ENCODE assay signal across 16 cellular contexts in genomic region chr1:116558140-116558549, GRCh38. TPM values are rescaled to one million over a fixed set of nuclear protein-coding genes. Genes with fewer than 3 reads are reported as not detected.
DNase-seq lines count a peak whose midpoint lies in the region; ATAC-seq and TF ChIP-seq lines count a peak whose summit lies in the region.
"Had no signal": no experiment of that assay in that cellular context is flagged by ENCODE, and none has a peak within 500 bp of the region (broad histone marks: within the 10 kb centered on the region; RNA-seq: fewer than 3 reads in every experiment).

No MANE protein-coding gene starts in this region.

- no peak overlapping the region for H3K4me3 ChIP-seq in brain microvascular endothelial cell (ENCODE audit: low read depth, low read length)
- H3K4me3 ChIP-seq in neural progenitor cell, result no peak overlapping the region
- H3K4me3 ChIP-seq: hepatocyte, left ventricle myocardium inferior, SK-N-MC, skin epidermis, upper lobe of left lung had no signal

- H3K27me3 ChIP-seq in brain microvascular endothelial cell (replicated peaks), result no peaks in the 10 kb centered on the region
- no peaks in the 10 kb centered on the region for H3K27me3 ChIP-seq in neural progenitor cell
- H3K27me3 ChIP-seq: hepatocyte, upper lobe of left lung had no signal

- no peak overlapping the region for H3K27ac ChIP-seq in brain microvascular endothelial cell
- no peak overlapping the region for H3K27ac ChIP-seq in neural progenitor cell
- H3K27ac ChIP-seq: hepatocyte, SK-N-MC, upper lobe of left lung had no signal

- DNase-seq in naive B cell, result no peak
- no peak for DNase-seq in brain microvascular endothelial cell
- no peak for DNase-seq in neural progenitor cell (ENCODE audit: low spot score)
- DNase-seq in inferior parietal cortex (ENCODE audit: extremely low spot score), result no peak
- DNase-seq: activated gamma-delta T cell; central memory CD4-positive, alpha-beta T cell; left ventricle myocardium inferior; NCI-H1436 treated with DMSO at 0.1 percent for 48 hours; upper lobe of left lung had no signal

- TF ChIP-seq CTCF in brain microvascular endothelial cell (IDR thresholded peaks at IDR 0.05; ENCODE audit: low read depth, low read length, missing control alignments) (no peak), neural progenitor cell (IDR thresholded peaks at IDR 0.05) (no peak)

- in situ Hi-C loops in brain microvascular endothelial cell (cut with HindIII; ENCODE audit: low pct_ligation_motif_present, low sequenced_read_pairs), result no loop called here

- H3K4me1 ChIP-seq in neural progenitor cell, result no peaks in the 10 kb centered on the region

- peaks cover 0 to 7% of the 10 kb centered on the region in 2 donors for H3K36me3 Mint-ChIP-seq in naive B cell
- H3K36me3 Mint-ChIP-seq in neural progenitor cell, result peaks cover 5% of the 10 kb centered on the region

- no peak overlapping the region for H3K9ac ChIP-seq in neural progenitor cell

- H3K36me3 ChIP-seq in brain microvascular endothelial cell (replicated peaks) (no peaks in the 10 kb centered on the region), neural progenitor cell (no peaks in the 10 kb centered on the region)
- H3K36me3 ChIP-seq: upper lobe of left lung had no signal

- no peaks in the 10 kb centered on the region for H3F3A ChIP-seq in neural progenitor cell (ENCODE audit: low read depth)

- H2AFZ ChIP-seq in neural progenitor cell (replicated peaks), result no peak overlapping the region
- H2AFZ ChIP-seq: hepatocyte had no signal

- H3K9me3 ChIP-seq in neural progenitor cell (ENCODE audit: low read depth), result no peaks in the 10 kb centered on the region
- H3K9me3 ChIP-seq: upper lobe of left lung had no signal

- H3K9me3 Mint-ChIP-seq in naive B cell, result peaks cover 0 to 6% (median 1%) of the 10 kb centered on the region in 7 donors
- H3K9me3 Mint-ChIP-seq in neural progenitor cell, result peaks cover 8% of the 10 kb centered on the region

- peak overlapping the region; percentile 31 to 96 (median 63) for H3K27ac Mint-ChIP-seq in naive B cell
- H3K27ac Mint-ChIP-seq in neural progenitor cell, result no peak overlapping the region

- H4K20me1 ChIP-seq in neural progenitor cell (ENCODE audit: low read depth), result no peaks in the 10 kb centered on the region

- H3K4me2 ChIP-seq in neural progenitor cell, result no peak overlapping the region
- H3K4me2 ChIP-seq: hepatocyte had no signal

- H3K4me1 Mint-ChIP-seq in naive B cell, result peaks cover 38 to 53% (median 42%) of the 10 kb centered on the region in 3 donors
- H3K4me1 Mint-ChIP-seq in neural progenitor cell, result peaks cover 3% of the 10 kb centered on the region

- no peaks in the 10 kb centered on the region for H3K79me2 ChIP-seq in neural progenitor cell (ENCODE audit: low read depth)

- no peaks in the 10 kb centered on the region for H3K27me3 Mint-ChIP-seq in naive B cell
- peaks cover 8% of the 10 kb centered on the region for H3K27me3 Mint-ChIP-seq in neural progenitor cell (ENCODE audit: insufficient read depth, low read depth)

- ATAC-seq in GM18511 (IDR thresholded peaks at IDR 0.05; ENCODE audit: unreplicated experiment) (peak; percentile 39), GM19397 (IDR thresholded peaks at IDR 0.05; ENCODE audit: unreplicated experiment) (peak; percentile 20), HG03575 (IDR thresholded peaks at IDR 0.05; ENCODE audit: extremely low read depth, insufficient number of reproducible peaks, low FRiP score, unreplicated experiment) (peak; percentile 23), naive B cell (ENCODE audit: low read depth in 2 of 2) (peak; percentile 71 to 73), GM21381 (IDR thresholded peaks at IDR 0.05; ENCODE audit: unreplicated experiment) (no peak)

- H3K4me3 Mint-ChIP-seq in naive B cell (peak overlapping the region in 1 of 8 donors; percentile 55), neural progenitor cell (no peak overlapping the region)

RNA-seq across cellular contexts. Expression of gene CD58, which starts 12.7 kb away (rescaled TPM):
- 10 to 100 TPM in 2 of 6 donors, 1 to 10 TPM in 4; 8.6 to 14.7 (median 9.9) TPM for polyA plus RNA-seq in naive B cell (ENCODE audit: low read depth in 6 of 6)
- total RNA-seq in neural progenitor cell (ENCODE audit: low replicate concordance), result 4.2 and 14.6 TPM in 2 replicates
